ENCODE assay signal across 1 cellular context in genomic region chr19:4063369-4064072, GRCh38.
TF ChIP-seq lines count a peak whose summit lies in the region.

No MANE protein-coding gene starts in this region.

TF ChIP-seq in HepG2, 621 proteins besides CTCF, POLR2A, EP300 and RAD21 (continued from another document and continues in another):
- TF ChIP-seq AHDC1 (CRISPR knock-in tag; IDR thresholded peaks at IDR 0.05; ENCODE audit: borderline replicate concordance) (no peak), ZSCAN12 (CRISPR knock-in tag; IDR thresholded peaks at IDR 0.05) (no peak), CHCHD3 (CRISPR knock-in tag; IDR thresholded peaks at IDR 0.05) (no peak), ZNF513 (CRISPR knock-in tag; conservative IDR thresholded peaks at IDR 0.05) (no peak), ZBTB44 (CRISPR knock-in tag; IDR thresholded peaks at IDR 0.05) (no peak), NR2F6 (IDR thresholded peaks at IDR 0.05) (0 out of 2 replicates have a peak, but pooled peaks have one; percentile 16), NR2F6 (CRISPR knock-in tag; IDR thresholded peaks at IDR 0.05) (peak; percentile 68), ESRRA (CRISPR knock-in tag; IDR thresholded peaks at IDR 0.05; ENCODE audit: low read depth) (0 out of 2 replicates have a peak, but pooled peaks have one; percentile 61), SIN3A (IDR thresholded peaks at IDR 0.05; ENCODE audit: borderline replicate concordance, low read depth, low read length) (0 out of 2 replicates have a peak, but pooled peaks have one; percentile 31), ONECUT2 (CRISPR knock-in tag; IDR thresholded peaks at IDR 0.05) (no peak), CBFB (CRISPR knock-in tag; IDR thresholded peaks at IDR 0.05) (no peak), ZBTB20 (CRISPR knock-in tag; IDR thresholded peaks at IDR 0.05; ENCODE audit: borderline replicate concordance, low read depth) (no peak), ZNF326 (CRISPR knock-in tag; IDR thresholded peaks at IDR 0.05; ENCODE audit: borderline replicate concordance) (0 out of 2 replicates have a peak, but pooled peaks have one; percentile 19), PBX3 (CRISPR knock-in tag; IDR thresholded peaks at IDR 0.05; ENCODE audit: borderline replicate concordance) (no peak), PATZ1 (CRISPR knock-in tag; IDR thresholded peaks at IDR 0.05) (peak; percentile 66; the same call in 1 of the 2 replicates), ZSCAN30 (CRISPR knock-in tag; IDR thresholded peaks at IDR 0.05) (0 out of 2 replicates have a peak, but pooled peaks have one; percentile 11), ZFP90 (CRISPR knock-in tag; IDR thresholded peaks at IDR 0.05; ENCODE audit: borderline replicate concordance) (peak; percentile 48; the same call in 1 of the 2 replicates), THAP11 (CRISPR knock-in tag; IDR thresholded peaks at IDR 0.05) (no peak), THAP8 (CRISPR knock-in tag; IDR thresholded peaks at IDR 0.05; ENCODE audit: borderline replicate concordance) (0 out of 2 replicates have a peak, but pooled peaks have one; percentile 7), ZNF687 (CRISPR knock-in tag; IDR thresholded peaks at IDR 0.05) (peak; percentile 69), ISL2 (CRISPR knock-in tag; IDR thresholded peaks at IDR 0.05) (no peak), BHLHE40 (IDR thresholded peaks at IDR 0.05; ENCODE audit: low read length) (peak; percentile 56; the same call in 1 of the 2 replicates), IRF2 (CRISPR knock-in tag; IDR thresholded peaks at IDR 0.05) (no peak), NR2F1 (CRISPR knock-in tag; IDR thresholded peaks at IDR 0.05) (no peak), ZNF546 (CRISPR knock-in tag; conservative IDR thresholded peaks at IDR 0.05) (peak; percentile 10; the same call in 1 of the 2 replicates), ZNF598 (CRISPR knock-in tag; IDR thresholded peaks at IDR 0.05; ENCODE audit: borderline replicate concordance) (no peak), ZNF460 (CRISPR knock-in tag; IDR thresholded peaks at IDR 0.05; ENCODE audit: borderline replicate concordance) (peak; percentile 25; the same call in 1 of the 2 replicates), ZBTB14 (CRISPR knock-in tag; IDR thresholded peaks at IDR 0.05) (no peak), HNF4A (CRISPR knock-in tag; IDR thresholded peaks at IDR 0.05) (peak; percentile 75), TOPORS (CRISPR knock-in tag; IDR thresholded peaks at IDR 0.05) (0 out of 2 replicates have a peak, but pooled peaks have one; percentile 51), ZNF282 (IDR thresholded peaks at IDR 0.05; ENCODE audit: partially characterized antibody) (no peak), SAP130 (CRISPR knock-in tag; IDR thresholded peaks at IDR 0.05; ENCODE audit: low read depth) (peak; percentile 44; the same call in 1 of the 2 replicates), KMT2A (CRISPR knock-in tag; IDR thresholded peaks at IDR 0.05) (peak; percentile 38; the same call in 1 of the 2 replicates), KLF16 (CRISPR knock-in tag; IDR thresholded peaks at IDR 0.05) (no peak), HDAC2 (CRISPR knock-in tag; IDR thresholded peaks at IDR 0.05) (no peak), ZFY (CRISPR knock-in tag; IDR thresholded peaks at IDR 0.05) (no peak)
